Comparison of ENCODE assay signal across 17 cellular contexts in the genomic region with DNA sequence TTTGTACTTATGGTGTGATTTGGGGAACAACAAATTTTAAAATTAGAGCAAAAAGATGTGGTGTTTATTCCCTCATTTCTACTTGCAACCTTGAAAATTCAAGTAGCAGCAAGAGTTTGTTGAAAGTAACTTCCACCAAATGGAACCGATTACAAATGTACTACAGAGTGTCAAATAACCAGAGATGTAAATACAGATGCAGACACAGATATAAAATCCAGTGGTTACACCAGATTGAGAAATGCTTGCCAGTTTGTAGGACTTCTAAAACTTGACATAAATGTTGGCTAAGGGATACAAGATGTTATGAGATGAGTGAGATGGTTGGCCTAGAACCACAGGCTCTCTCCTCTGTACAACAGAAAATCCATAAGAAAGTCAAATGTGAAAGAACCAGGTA.
DNase-seq lines count a peak whose midpoint lies in the region; ATAC-seq, FAIRE-seq and TF ChIP-seq lines count a peak whose summit lies in the region.
"Had no signal": no experiment of that assay in that cellular context is flagged by ENCODE, and none has a peak within 500 bp of the region (broad histone marks: within the 10 kb centered on the region; RNA-seq: fewer than 3 reads in every experiment).

No MANE protein-coding gene starts in this region.

- no peaks in the 10 kb centered on the region for H3K79me2 ChIP-seq in H1 (ENCODE audit: control insufficient read depth in 1 of 2, insufficient read depth in 2 of 2, low read length in 2 of 2)

- peak; percentile 15 for DNase-seq in AG04450 (ENCODE audit: low read depth, low spot score)
- DNase-seq in IMR-90 = peak; percentile 66
- DNase-seq in H1 (ENCODE audit: low read depth in 1 of 2, low spot score in 2 of 2) = no peak
- peak; percentile 19 to 27 for DNase-seq in foreskin fibroblast
- DNase-seq in NCI-H2107 (lab: John Stamatoyannopoulos, UW) = no peak
- DNase-seq in T-helper 1 cell = no peak
- DNase-seq in LoVo (ENCODE audit: low spot score) = no peak
- DNase-seq: CD8-positive, alpha-beta memory T cell; DND-41; GF-D8; GM23248 had no signal

- H3K27ac ChIP-seq in AG04450 (ENCODE audit: low read depth, low read length) = no peak overlapping the region
- peak overlapping the region; percentile 45; the same call in 1 of the 2 replicates for H3K27ac ChIP-seq in IMR-90 (ENCODE audit: insufficient read depth, low read length)
- H3K27ac ChIP-seq in H1 (ENCODE audit: low read depth, low read length) = no peak overlapping the region
- H3K27ac ChIP-seq: 22Rv1, BLaER1, GM23248, HL-60 had no signal

- peaks cover 37% of the 10 kb centered on the region for H3K9me1 ChIP-seq in IMR-90 (ENCODE audit: insufficient read depth, low read length)

- peaks cover 19% of the 10 kb centered on the region for H3K4me1 ChIP-seq in IMR-90 (ENCODE audit: control insufficient read depth, insufficient read depth, low read length)
- no peaks in the 10 kb centered on the region for H3K4me1 ChIP-seq in H1 (replicated peaks in 1 of 4; ENCODE audit: control insufficient read depth in 3 of 4, insufficient read depth in 4 of 4, low read length in 3 of 4)

- H3K4me3 ChIP-seq in AG04450 (ENCODE audit: low read depth, low read length) (no peak overlapping the region), IMR-90 (ENCODE audit: insufficient read depth, low read depth, low read length) (no peak overlapping the region), H1 (ENCODE audit: extremely low read depth in 1 of 4, insufficient read depth in 2 of 4, low read depth in 3 of 4, low read length in 4 of 4) (no peak overlapping the region), foreskin fibroblast (ENCODE audit: low read depth in 1 of 2, low read length in 2 of 2) (no peak overlapping the region)
- H3K4me3 ChIP-seq: BLaER1, GM23248, K562 had no signal

- H2BK12ac ChIP-seq in H1 (ENCODE audit: low read depth, low read length) = no peak overlapping the region

- H3K23ac ChIP-seq in IMR-90 (ENCODE audit: low read depth, low read length) = no peak overlapping the region
- no peak overlapping the region for H3K23ac ChIP-seq in H1 (ENCODE audit: insufficient read length)

- H2BK5ac ChIP-seq in IMR-90 (ENCODE audit: low read depth, low read length, poor library complexity, severe bottlenecking) (no peak overlapping the region), H1 (ENCODE audit: low read depth, low read length) (no peak overlapping the region)

- FAIRE-seq in H1 (lab: Jason Lieb, UNC) = no peak

- H3K4me2 ChIP-seq in IMR-90 (ENCODE audit: low read depth, low read length) (no peak overlapping the region; the same call in 1 of the 2 replicates), H1 (ENCODE audit: insufficient read depth in 1 of 2, low read depth in 2 of 2, low read length in 2 of 2) (no peak overlapping the region)
- H3K4me2 ChIP-seq: BLaER1 had no signal

- BruUV-seq in IMR-90 (replicated peaks; lab: Mats Ljungman, UMichigan) = no TSS peak

- no peak for TF ChIP-seq POLR2A in IMR-90 (IDR thresholded peaks at IDR 0.05; ENCODE audit: low read depth, low read length)
- no peak for TF ChIP-seq POLR2A in H1 (IDR thresholded peaks at IDR 0.05; ENCODE audit: control extremely low read depth in 1 of 2, low read depth in 2 of 2, low read length in 2 of 2)

- peaks cover 98% of the 10 kb centered on the region for H4K20me1 ChIP-seq in IMR-90 (ENCODE audit: insufficient read depth, low read length)
- H4K20me1 ChIP-seq in H1 (replicated peaks in 1 of 2; ENCODE audit: control insufficient read depth in 1 of 2, insufficient read depth in 2 of 2, low read length in 2 of 2) = peaks cover 7 to 11% of the 10 kb centered on the region in 2 experiments

- H2AFZ ChIP-seq in IMR-90 (replicated peaks; ENCODE audit: low read length, poor library complexity) = peak overlapping the region; percentile 67
- no peak overlapping the region for H2AFZ ChIP-seq in H1 (ENCODE audit: low read length)
- H2AFZ ChIP-seq: GM23248 had no signal

- POLR2A ChIA-PET in AG04450 (lab: Yijun Ruan, JAX) (no interaction called here), IMR-90 (lab: Charles Lee; ENCODE audit: unreplicated experiment) (no interaction called here), H1 (lab: Charles Lee; ENCODE audit: partially characterized antibody) (no interaction called here)

- H4K8ac ChIP-seq in IMR-90 (ENCODE audit: low read depth in 2 of 2, low read length in 2 of 2) (no peak overlapping the region), H1 (ENCODE audit: extremely low read depth, insufficient read depth, low read length) (no peak overlapping the region)

- H3K18ac ChIP-seq in IMR-90 (ENCODE audit: low read depth, low read length) (no peak overlapping the region), H1 (ENCODE audit: extremely low read depth, low read length) (no peak overlapping the region)

- H3K4ac ChIP-seq in IMR-90 (ENCODE audit: low read depth, low read length) (no peak overlapping the region), H1 (replicated peaks; ENCODE audit: insufficient read length, low read depth, low read length) (no peak overlapping the region)

- H3K9ac ChIP-seq in IMR-90 (ENCODE audit: low read depth, low read length) (no peak overlapping the region), H1 (replicated peaks in 1 of 4; ENCODE audit: extremely low read depth in 1 of 4, low read depth in 3 of 4, low read length in 3 of 4) (no peak overlapping the region)
- H3K9ac ChIP-seq: BLaER1, GM23248 had no signal

- no peak for TF ChIP-seq CTCF in AG04450 (IDR thresholded peaks at IDR 0.05; ENCODE audit: low read depth, low read length)
- no peak for TF ChIP-seq CTCF in IMR-90 (conservative IDR thresholded peaks at IDR 0.05; ENCODE audit: low read depth, low read length)
- no peak for TF ChIP-seq CTCF in H1 (IDR thresholded peaks at IDR 0.05; ENCODE audit: control extremely low read depth in 1 of 3, insufficient read depth in 1 of 3, low read depth in 1 of 3, low read length in 3 of 3)
- no peak for TF ChIP-seq CTCF in foreskin fibroblast (IDR thresholded peaks at IDR 0.05; ENCODE audit: low read depth, low read length)

- H2AK9ac ChIP-seq in IMR-90 (replicated peaks; ENCODE audit: low read depth, low read length, poor library complexity) = no peak overlapping the region

- H2BK120ac ChIP-seq in IMR-90 (ENCODE audit: low read depth, low read length) = no peak overlapping the region
- H2BK120ac ChIP-seq in H1 (replicated peaks; ENCODE audit: low read depth, low read length) = no peak overlapping the region

- no peak overlapping the region for H3K56ac ChIP-seq in IMR-90 (ENCODE audit: extremely low read depth, insufficient read depth, low read length)
- H3K56ac ChIP-seq in H1 (replicated peaks; ENCODE audit: insufficient read length, low read depth, low read length) = no peak overlapping the region

- no peak for TF ChIP-seq EP300 in H1 (IDR thresholded peaks at IDR 0.05; ENCODE audit: borderline replicate concordance in 1 of 2, low read depth in 2 of 2, low read length in 2 of 2)

- H3K79me1 ChIP-seq in IMR-90 (ENCODE audit: low read depth in 1 of 2, low read length in 2 of 2) = peaks cover 64 to 95% of the 10 kb centered on the region in 2 experiments
- H3K79me1 ChIP-seq in H1 (ENCODE audit: low read depth, low read length) = peaks cover 8% of the 10 kb centered on the region

- intact Hi-C loops in IMR-90 (cut with micrococcal nuclease) = no loop called here

- 0 out of 2 replicates have a peak, but pooled peaks cover 2% of the 10 kb centered on the region for H3K36me3 ChIP-seq in IMR-90 (ENCODE audit: control insufficient read depth, insufficient read depth, low read length)
- no peaks in the 10 kb centered on the region for H3K36me3 ChIP-seq in H1 (ENCODE audit: control insufficient read depth in 2 of 4, insufficient read depth in 4 of 4, low read length in 3 of 4)
- H3K36me3 ChIP-seq: BLaER1 had no signal

- H3K14ac ChIP-seq in IMR-90 (replicated peaks; ENCODE audit: low read depth, low read length) (no peak overlapping the region), H1 (ENCODE audit: insufficient read length) (no peak overlapping the region)

- H2BK20ac ChIP-seq in IMR-90 (ENCODE audit: low read depth, low read length) = no peak overlapping the region
- 0 out of 2 replicates have a peak overlapping the region, but pooled peaks have one; percentile 8 for H2BK20ac ChIP-seq in H1 (ENCODE audit: low read length)

- dilution Hi-C loops in IMR-90 (cut with HindIII; ENCODE audit: low sequenced_read_pairs, unreplicated experiment) = no loop called here

- H3K9me3 ChIP-seq in AG04450 (ENCODE audit: control insufficient read depth, insufficient read depth, low read length) (peaks cover 4% of the 10 kb centered on the region; the same call in 1 of the 2 replicates), IMR-90 (ENCODE audit: control insufficient read depth, insufficient read depth, low read length) (no peaks in the 10 kb centered on the region), H1 (ENCODE audit: insufficient read depth in 2 of 2, low read depth in 1 of 2, low read length in 1 of 2) (no peaks in the 10 kb centered on the region)
- H3K9me3 ChIP-seq: BLaER1, Caco-2 had no signal

- in situ Hi-C loops in IMR-90 (cut with MboI; ENCODE audit: low sequenced_read_pairs) = no loop called here

- peak; percentile 65 for ATAC-seq in IMR-90 (ENCODE audit: low read depth)
- ATAC-seq in GM18502 (IDR thresholded peaks at IDR 0.05; ENCODE audit: poor library complexity, unreplicated experiment) = no peak

- H4K91ac ChIP-seq in IMR-90 (ENCODE audit: insufficient read depth, low read depth, low read length) (no peak overlapping the region), H1 (replicated peaks; ENCODE audit: insufficient read length, low read length) (no peak overlapping the region)

- H2BK15ac ChIP-seq in IMR-90 (ENCODE audit: low read depth, low read length) = no peak overlapping the region
- no peak overlapping the region for H2BK15ac ChIP-seq in H1 (ENCODE audit: low read length)

- H2AK5ac ChIP-seq in IMR-90 (ENCODE audit: low read depth, low read length) (peak overlapping the region; percentile 58; the same call in 1 of the 2 replicates), H1 (ENCODE audit: low read depth, low read length) (no peak overlapping the region)

- no peaks in the 10 kb centered on the region; the same call in 1 of the 2 replicates for H3K23me2 ChIP-seq in H1 (ENCODE audit: low read depth, low read length)

- TF ChIP-seq RAD21 in IMR-90 (IDR thresholded peaks at IDR 0.05; ENCODE audit: low read length) (no peak), H1 (IDR thresholded peaks at IDR 0.05 in 1 of 2, conservative IDR thresholded peaks at IDR 0.05 in 1 of 2; ENCODE audit: low read depth in 2 of 2, low read length in 2 of 2) (no peak)

- H3K27me3 ChIP-seq in AG04450 (ENCODE audit: control insufficient read depth, insufficient read depth, low read length) (no peaks in the 10 kb centered on the region), IMR-90 (ENCODE audit: control insufficient read depth, insufficient read depth, low read length) (no peaks in the 10 kb centered on the region), H1 (replicated peaks in 1 of 4; ENCODE audit: control insufficient read depth in 3 of 4, extremely low read depth in 1 of 4, insufficient read depth in 3 of 4, low read length in 3 of 4) (no peaks in the 10 kb centered on the region)
- H3K27me3 ChIP-seq: BLaER1 had no signal

- WGBS in IMR-90 (ENCODE audit: extremely low coverage in 2 of 2, insufficient read length in 1 of 2), 2 experiments = no CpG with 5 or more reads among the region's 1 CpG
- 81% methylated on average over 1 of the region's 1 CpG; no CpG with 5 or more reads in 1 of the 2 experiments for WGBS in H1 (ENCODE audit: extremely low coverage in 1 of 2, insufficient coverage in 1 of 2, insufficient read length in 1 of 2, insufficient replicate concordance in 2 of 2, low coverage in 1 of 2, low lambda C conversion rate in 2 of 2, missing lambda C conversion rate in 1 of 2), 2 experiments

- CTCF ChIA-PET in AG04450 (lab: Charles Lee) (no interaction called here), IMR-90 (lab: Yijun Ruan, JAX) (no interaction called here), H1 (lab: Charles Lee; ENCODE audit: partially characterized antibody) (interaction anchor here (0.7 to 1.2 kb wide), 6 partner anchors 9 to 262 kb away, joined by 3 to 4 read pairs (median 3); no protein-coding TSS in a partner anchor)

- no peak overlapping the region for H4K5ac ChIP-seq in IMR-90 (ENCODE audit: low read depth, low read length)
- H4K5ac ChIP-seq in H1 (ENCODE audit: insufficient read length, low read depth, low read length) = no peak overlapping the region

Comparison
In these comparisons a context has a peak if more than half of its experiments do, and no peak if none do; other contexts are left out.
1. DNase-seq: peak in AG04450 (single experiment), IMR-90 (single experiment) and foreskin fibroblast (2 of 2); none in H1 (0 of 2), NCI-H2107 (single experiment), T-helper 1 cell (0 of 5) and LoVo (single experiment).